8 cellular contexts compared by ENCODE assay signal in the genomic region with DNA sequence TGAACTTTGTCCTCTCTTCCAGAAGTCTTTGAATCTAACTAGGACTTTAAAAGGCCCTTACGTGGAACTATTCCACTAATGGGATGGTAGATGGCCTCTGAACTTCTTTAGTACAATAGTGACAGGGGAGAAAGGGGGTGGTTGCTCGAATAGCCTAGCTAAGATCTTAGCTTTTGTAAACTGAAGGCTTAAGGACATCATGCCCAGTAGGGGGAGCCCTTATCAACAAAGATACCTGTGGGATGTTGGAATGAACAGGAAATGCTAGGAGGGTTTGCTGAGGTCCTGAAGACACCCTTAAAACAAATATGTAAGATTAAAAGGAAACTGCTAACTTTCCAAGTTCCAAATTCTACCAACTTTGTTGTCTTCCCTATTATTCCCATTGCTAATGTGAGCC. TPM values are rescaled to one million over a fixed set of nuclear protein-coding genes. Genes with fewer than 3 reads are reported as not detected.
DNase-seq lines count a peak whose midpoint lies in the region; ATAC-seq and TF ChIP-seq lines count a peak whose summit lies in the region.

No MANE protein-coding gene starts in this region.

- TF ChIP-seq CTCF in C4-2B (conservative IDR thresholded peaks at IDR 0.05) (peak; percentile 87), kidney epithelial cell (IDR thresholded peaks at IDR 0.05; ENCODE audit: insufficient read depth, low read length, poor library complexity, severe bottlenecking) (peak; percentile 78)

- H3K27me3 ChIP-seq in MG63 (no peaks in the 10 kb centered on the region), kidney epithelial cell (ENCODE audit: control insufficient read depth, insufficient read depth, low read length) (no peaks in the 10 kb centered on the region)

- peak; percentile 33 for DNase-seq in MG63
- peak; percentile 54 for DNase-seq in RPMI8226
- peak; percentile 15 for DNase-seq in central memory CD4-positive, alpha-beta T cell
- peak; percentile 39 for DNase-seq in kidney epithelial cell (ENCODE audit: low read depth)
- peak; percentile 16 for DNase-seq in stimulated activated CD8-positive, alpha-beta memory T cell treated with anti-CD3 and anti-CD28 coated beads, Interleukin-15, amount 100 ng/mL, for 1 hour (ENCODE audit: low read depth)

- H3K9me3 ChIP-seq in MG63 = no peaks in the 10 kb centered on the region

- no peak overlapping the region for H3K27ac ChIP-seq in C4-2B

- H3K4me3 ChIP-seq in MG63 = no peak overlapping the region
- H3K4me3 ChIP-seq in kidney epithelial cell (ENCODE audit: low read depth, low read length) = no peak overlapping the region

- no peaks in the 10 kb centered on the region for H3K36me3 ChIP-seq in MG63
- no peaks in the 10 kb centered on the region for H3K36me3 ChIP-seq in kidney epithelial cell (ENCODE audit: control insufficient read depth, insufficient read depth, low read length)

- ATAC-seq in GM18861 (IDR thresholded peaks at IDR 0.05; ENCODE audit: unreplicated experiment) (peak; percentile 51), HG03469 (IDR thresholded peaks at IDR 0.05; ENCODE audit: unreplicated experiment) (no peak)

RNA-seq across cellular contexts. Expression of a gene that starts 33.2 kb away (rescaled TPM):
- total RNA-seq in MG63 (2014; rRNA removed; shearing (Covaris generic); ENCODE audit: low replicate concordance) = not detected in 2 replicates
- 0.14 and 0.38 TPM in 2 replicates for total RNA-seq in kidney epithelial cell

RNA-seq across cellular contexts. Expression of a gene that starts 39.2 kb away (rescaled TPM):
- not detected in 2 replicates for total RNA-seq in MG63 (2014; rRNA removed; shearing (Covaris generic); ENCODE audit: low replicate concordance)
- total RNA-seq in kidney epithelial cell = not detected in 2 replicates
